9 cellular contexts compared by ENCODE assay signal in genomic region chr5:997001-997474, GRCh38. TPM values are rescaled to one million over a fixed set of nuclear protein-coding genes. Genes with fewer than 3 reads are reported as not detected.
DNase-seq lines count a peak whose midpoint lies in the region; ATAC-seq and TF ChIP-seq lines count a peak whose summit lies in the region.
"Had no signal": no experiment of that assay in that cellular context is flagged by ENCODE, and none has a peak within 500 bp of the region (broad histone marks: within the 10 kb centered on the region; RNA-seq: fewer than 3 reads in every experiment).

No MANE protein-coding gene starts in this region.

- H3K27me3 Mint-ChIP-seq in GM23338 (ENCODE audit: insufficient read depth, low read depth, poor library complexity), result peaks cover 8% of the 10 kb centered on the region
- H3K27me3 Mint-ChIP-seq in brain, result peaks cover 4% of the 10 kb centered on the region

- no peak overlapping the region; the same call in 1 of the 2 replicates for H2AFZ ChIP-seq in GM23338
- H2AFZ ChIP-seq in neuron (ENCODE audit: low read depth, low read length), result no peak overlapping the region

- TF ChIP-seq POLR2A in vagina (IDR thresholded peaks at IDR 0.05), result no peak

- H3K36me3 Mint-ChIP-seq in GM23338 (ENCODE audit: low read depth) (no peaks in the 10 kb centered on the region), brain (no peaks in the 10 kb centered on the region)

- intact Hi-C loops in vagina (cut with DNase I), result no loop called here

- no peaks in the 10 kb centered on the region for H3K9me2 ChIP-seq in GM23338 (ENCODE audit: insufficient read depth)

- H3K27me3 ChIP-seq in GM23338 (ENCODE audit: insufficient read depth) (no peaks in the 10 kb centered on the region), neuron (ENCODE audit: insufficient read depth, low read length) (peaks cover 4% of the 10 kb centered on the region), vagina (no peaks in the 10 kb centered on the region)

- H3K4me1 Mint-ChIP-seq in GM23338 (peaks cover 9% of the 10 kb centered on the region), brain (peaks cover 35% of the 10 kb centered on the region)

- H3K27ac Mint-ChIP-seq in GM23338 (no peak overlapping the region), brain (peak overlapping the region in 3 of 5 experiments; percentile 0 to 60 (median 18))

- no peak overlapping the region for H3K27ac ChIP-seq in GM23338 (ENCODE audit: low read depth)
- H3K27ac ChIP-seq in vagina, result no peak overlapping the region

- H3K9me3 Mint-ChIP-seq in GM23338 (no peaks in the 10 kb centered on the region), brain (peaks cover 0 to 6% (median 0%) of the 10 kb centered on the region in 5 experiments)

- no peak for TF ChIP-seq CTCF in GM23338 (conservative IDR thresholded peaks at IDR 0.05; ENCODE audit: low read depth in 2 of 2)
- TF ChIP-seq CTCF in brain (conservative IDR thresholded peaks at IDR 0.05), result no peak
- no peak for TF ChIP-seq CTCF in vagina (IDR thresholded peaks at IDR 0.05)

- H4K20me1 ChIP-seq in GM23338 (replicated peaks; ENCODE audit: insufficient read depth), result no peaks in the 10 kb centered on the region

- no peaks in the 10 kb centered on the region for H3K79me2 ChIP-seq in GM23338 (replicated peaks; ENCODE audit: insufficient read depth)

- H3K4me3 Mint-ChIP-seq in GM23338 (no peak overlapping the region; the same call in 2 of the 3 replicates), brain (peak overlapping the region in 1 of 5 experiments; percentile 15)

- H3F3A ChIP-seq in GM23338 (replicated peaks; ENCODE audit: low read depth), result no peaks in the 10 kb centered on the region

- H3K4me2 ChIP-seq in GM23338, result no peak overlapping the region

- no peaks in the 10 kb centered on the region for H3K36me3 ChIP-seq in GM23338 (ENCODE audit: insufficient read depth)
- no peaks in the 10 kb centered on the region for H3K36me3 ChIP-seq in neuron (ENCODE audit: insufficient read depth, low read length)
- no peaks in the 10 kb centered on the region for H3K36me3 ChIP-seq in vagina

- DNase-seq in GM23338 (ENCODE audit: low spot score), result peak; percentile 56
- peak; percentile 50 for DNase-seq in NCI-H510A treated with DMSO at 0.1 percent for 48 hours (lab: John Stamatoyannopoulos, UW)
- DNase-seq in NCI-H774 (lab: John Stamatoyannopoulos, UW), result no peak
- no peak for DNase-seq in amygdala (lab: John Stamatoyannopoulos, UW)
- no peak for DNase-seq in vagina (ENCODE audit: extremely low spot score in 2 of 2)
- no peak for DNase-seq in globus pallidus (ENCODE audit: low spot score)
- DNase-seq: central memory CD4-positive, alpha-beta T cell had no signal

- no peak overlapping the region for H3K4me3 ChIP-seq in GM23338
- peak overlapping the region; percentile 28 for H3K4me3 ChIP-seq in neuron (ENCODE audit: low read length)
- no peak overlapping the region for H3K4me3 ChIP-seq in vagina

- no peaks in the 10 kb centered on the region for H3K4me1 ChIP-seq in GM23338 (ENCODE audit: insufficient read depth)
- H3K4me1 ChIP-seq in neuron (ENCODE audit: insufficient read depth, low read length), result peaks cover 7% of the 10 kb centered on the region
- no peaks in the 10 kb centered on the region for H3K4me1 ChIP-seq in vagina

- peak; percentile 77 for ATAC-seq in GM23338

- no peaks in the 10 kb centered on the region for H3K9me3 ChIP-seq in neuron (ENCODE audit: low read length)
- H3K9me3 ChIP-seq in vagina, result no peaks in the 10 kb centered on the region

TF ChIP-seq in GM23338, 12 proteins besides CTCF, POLR2A, EP300 and RAD21:
- no peak for TF ChIP-seq ZNF331 (CRISPR knock-in tag; IDR thresholded peaks at IDR 0.05; ENCODE audit: low read depth)
- no peak for TF ChIP-seq EZH2phosphoT487 (IDR thresholded peaks at IDR 0.05; ENCODE audit: unreplicated experiment)
- TF ChIP-seq STAT1 (IDR thresholded peaks at IDR 0.05; ENCODE audit: unreplicated experiment), result no peak
- TF ChIP-seq EZH2 (IDR thresholded peaks at IDR 0.05; ENCODE audit: low read depth, unreplicated experiment), result no peak
- no peak for TF ChIP-seq ETS1 (IDR thresholded peaks at IDR 0.05)
- no peak for TF ChIP-seq NANOG (IDR thresholded peaks at IDR 0.05; ENCODE audit: borderline replicate concordance)
- TF ChIP-seq POLR2AphosphoS5 (IDR thresholded peaks at IDR 0.05; ENCODE audit: low read depth), result no peak
- TF ChIP-seq JUNB (IDR thresholded peaks at IDR 0.05; ENCODE audit: unreplicated experiment), result no peak
- TF ChIP-seq ZNF114 (CRISPR knock-in tag; IDR thresholded peaks at IDR 0.05), result no peak
- no peak for TF ChIP-seq CREB1 (CRISPR knock-in tag; IDR thresholded peaks at IDR 0.05; ENCODE audit: low read depth)
- TF ChIP-seq REST (IDR thresholded peaks at IDR 0.05; ENCODE audit: unreplicated experiment), result no peak

RNA-seq across cellular contexts. Expression of gene NKD2, which starts 11.6 kb away (rescaled TPM):
- total RNA-seq in GM23338 (2014; rRNA removed; shearing (Covaris generic)), result 7.3 and 9.0 TPM in 2 replicates
- polyA plus RNA-seq in GM23338 (2016; fragmentation: Nextera tagmentation; extraction: Ambion mirVana) (10.0 and 11.9 TPM in 2 replicates), brain (ENCODE audit: insufficient read depth, low read depth, low replicate concordance) (8.4 TPM)
- total RNA-seq in vagina, result 2.0 TPM

Comparison
In these comparisons a context has a peak if more than half of its experiments do, and no peak if none do; other contexts are left out.
1. DNase-seq: peak in GM23338 (single experiment) and NCI-H510A treated with DMSO at 0.1 percent for 48 hours (single experiment); none in NCI-H774 (single experiment), amygdala (0 of 56), vagina (0 of 2) and globus pallidus (single experiment).